Comparison of ENCODE assay signal across 8 cellular contexts in genomic region chr10:124534231-124534798, GRCh38.
A peak's percentile ranks its signal among the peaks of the same experiment; 100 is the strongest.
DNase-seq lines count a peak whose midpoint lies in the region; ATAC-seq, FAIRE-seq and TF ChIP-seq lines count a peak whose summit lies in the region.

No MANE protein-coding gene starts in this region.

- H3K79me2 ChIP-seq in mammary epithelial cell (ENCODE audit: insufficient read depth, low read length), result no peaks in the 10 kb centered on the region

- no TSS peak for BruUV-seq in mammary epithelial cell (replicated peaks; lab: Mats Ljungman, UMichigan)

- no peaks in the 10 kb centered on the region for H3K9me3 ChIP-seq in mammary epithelial cell (replicated peaks; ENCODE audit: insufficient read depth, low read length)

- DNase-seq in GM19238 (ENCODE audit: insufficient read length, low spot score), result peak; percentile 47
- DNase-seq in UCSD-AML1 (lab: John Stamatoyannopoulos, UW; ENCODE audit: unreplicated experiment), result peak; percentile 63
- peak; percentile 66 for DNase-seq in left ventricle myocardium superior
- DNase-seq in sciatic nerve (ENCODE audit: low spot score), result no peak
- no peak for DNase-seq in mammary epithelial cell
- DNase-seq in D721Med (ENCODE audit: insufficient read length, low spot score), result no peak

- 94% methylated on average over 23 of the region's 30 CpGs for WGBS in mammary epithelial cell (ENCODE audit: low coverage, missing lambda C conversion rate)

- intact Hi-C loops in left ventricle myocardium superior (cut with micrococcal nuclease) (loop anchor here (10.0 kb wide), 1 partner anchor 290 kb away; no protein-coding TSS in a partner anchor), sciatic nerve (cut with DNase I) (loop anchor here (5.0 kb wide), 1 partner anchor 213 kb away; no protein-coding TSS in a partner anchor), mammary epithelial cell (cut with micrococcal nuclease) (loop anchor here (5.0 to 10.0 kb wide), 4 partner anchors 138 to 613 kb away; no protein-coding TSS in a partner anchor)

- H3K36me3 ChIP-seq in mammary epithelial cell (ENCODE audit: insufficient read depth, low read length), result no peaks in the 10 kb centered on the region

- no peak overlapping the region for H3K27ac ChIP-seq in mammary epithelial cell (ENCODE audit: insufficient read depth, low read depth, low read length)

- H4K20me1 ChIP-seq in mammary epithelial cell (ENCODE audit: insufficient read depth, low read length), result no peaks in the 10 kb centered on the region

- ATAC-seq in left ventricle myocardium superior (peak; percentile 33), sciatic nerve (peak; percentile 41), GM21360 (IDR thresholded peaks at IDR 0.05; ENCODE audit: unreplicated experiment) (no peak), HG02938 (IDR thresholded peaks at IDR 0.05; ENCODE audit: unreplicated experiment) (no peak)

- no peaks in the 10 kb centered on the region for H3K27me3 ChIP-seq in mammary epithelial cell (ENCODE audit: insufficient read depth, low read length)

- TF ChIP-seq CTCF in mammary epithelial cell (conservative IDR thresholded peaks at IDR 0.05 in 1 of 2, IDR thresholded peaks at IDR 0.05 in 1 of 2; ENCODE audit: extremely low read depth in 1 of 2, insufficient read depth in 1 of 2, low read depth in 1 of 2, low read length in 2 of 2), result no peak
- TF ChIP-seq CTCF in D721Med (IDR thresholded peaks at IDR 0.05; ENCODE audit: insufficient read depth, missing control alignments), result no peak

- H3K4me3 ChIP-seq in mammary epithelial cell (replicated peaks in 1 of 3; ENCODE audit: insufficient read depth in 1 of 3, low read depth in 2 of 3, low read length in 3 of 3), result no peak overlapping the region

- in situ Hi-C loops in mammary epithelial cell (cut with MboI; ENCODE audit: low sequenced_read_pairs in 2 of 2), result loop anchor here (10.0 kb wide), 2 partner anchors 200 to 210 kb away; partner anchors contain the start of gene FAM53B (in 1 of the 2)

- no peak for FAIRE-seq in D721Med (lab: Jason Lieb, UNC)

- no peak overlapping the region for H3K4me2 ChIP-seq in mammary epithelial cell (ENCODE audit: insufficient read depth, low read depth, low read length)

- H3K4me1 ChIP-seq in mammary epithelial cell (ENCODE audit: insufficient read depth, low read length), result peaks cover 17% of the 10 kb centered on the region

- CTCF ChIA-PET in mammary epithelial cell (lab: Charles Lee; ENCODE audit: low non-redundant PET), result no interaction called here

- no peak overlapping the region for H3K9ac ChIP-seq in mammary epithelial cell (ENCODE audit: insufficient read depth, low read length)

- H2AFZ ChIP-seq in mammary epithelial cell (ENCODE audit: low read depth, low read length), result no peak overlapping the region

- dilution Hi-C loops in mammary epithelial cell (cut with HindIII; ENCODE audit: low sequenced_read_pairs), result loop anchor here (5.0 kb wide), 1 partner anchor 88 kb away; no protein-coding TSS in a partner anchor

Comparison
In these comparisons a context has a peak if more than half of its experiments do, and no peak if none do; other contexts are left out.
1. DNase-seq: peak in GM19238 (single experiment), UCSD-AML1 (single experiment) and left ventricle myocardium superior (single experiment); none in sciatic nerve (single experiment), mammary epithelial cell (single experiment) and D721Med (single experiment).
2. ATAC-seq: peak in left ventricle myocardium superior (single experiment) and sciatic nerve (single experiment); none in GM21360 (single experiment) and HG02938 (single experiment).